Comparison of ENCODE assay signal across 12 cellular contexts in the genomic region with DNA sequence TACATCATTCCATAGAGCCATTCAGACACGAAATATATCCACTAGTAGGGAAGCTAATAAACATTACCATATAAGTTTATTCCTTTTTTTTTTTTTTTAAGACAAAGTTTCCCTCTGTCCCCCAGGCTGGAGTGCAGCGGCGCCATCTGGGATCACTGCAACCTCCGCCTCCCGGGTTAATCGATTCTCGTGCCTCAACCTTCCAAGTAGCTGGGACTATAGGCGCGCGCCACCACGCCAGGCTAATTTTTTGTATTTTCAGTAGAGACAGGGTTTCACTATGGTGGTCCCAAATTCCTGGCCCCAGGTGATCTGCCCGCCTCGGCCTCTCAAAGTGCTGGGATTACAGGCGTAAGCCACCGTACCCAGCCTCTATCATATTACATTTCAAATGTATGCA. TPM values are rescaled to one million over a fixed set of nuclear protein-coding genes. Genes with fewer than 3 reads are reported as not detected.
DNase-seq lines count a peak whose midpoint lies in the region; ATAC-seq and TF ChIP-seq lines count a peak whose summit lies in the region.
"Had no signal": no experiment of that assay in that cellular context is flagged by ENCODE, and none has a peak within 500 bp of the region (broad histone marks: within the 10 kb centered on the region; RNA-seq: fewer than 3 reads in every experiment).

No MANE protein-coding gene starts in this region.

- H3K27ac ChIP-seq in smooth muscle cell (ENCODE audit: low read depth) = no peak overlapping the region
- H3K27ac ChIP-seq: KMS-11 had no signal

- H3K4me1 Mint-ChIP-seq in activated CD4-positive, alpha-beta T cell treated with anti-CD3 and anti-CD28 coated beads, Interleukin-2, amount 10 ng/mL, durations not matched to agents 24 days and 14 days = peaks cover 14% of the 10 kb centered on the region
- peaks cover 29% of the 10 kb centered on the region for H3K4me1 Mint-ChIP-seq in activated naive CD8-positive, alpha-beta T cell treated with anti-CD3 and anti-CD28 coated beads for 36 hours

- H3K27me3 ChIP-seq in smooth muscle cell (ENCODE audit: low read depth) = no peaks in the 10 kb centered on the region

- 64% methylated on average over 15 of the region's 15 CpGs for WGBS in smooth muscle cell (ENCODE audit: low lambda C conversion rate)

- no peaks in the 10 kb centered on the region for H3K9me3 ChIP-seq in smooth muscle cell (replicated peaks; ENCODE audit: low read depth)

- no peak for TF ChIP-seq CTCF in smooth muscle cell (IDR thresholded peaks at IDR 0.05; ENCODE audit: borderline replicate concordance, insufficient read depth, poor library complexity, severe bottlenecking)

- peaks cover 2% of the 10 kb centered on the region for H3K27me3 Mint-ChIP-seq in activated CD4-positive, alpha-beta T cell treated with anti-CD3 and anti-CD28 coated beads, Interleukin-2, amount 10 ng/mL, durations not matched to agents 24 days and 14 days
- no peaks in the 10 kb centered on the region for H3K27me3 Mint-ChIP-seq in activated naive CD8-positive, alpha-beta T cell treated with anti-CD3 and anti-CD28 coated beads for 36 hours

- peaks cover 33% of the 10 kb centered on the region for H3K36me3 Mint-ChIP-seq in activated CD4-positive, alpha-beta T cell treated with anti-CD3 and anti-CD28 coated beads, Interleukin-2, amount 10 ng/mL, durations not matched to agents 24 days and 14 days (ENCODE audit: low read depth)
- H3K36me3 Mint-ChIP-seq in activated naive CD8-positive, alpha-beta T cell treated with anti-CD3 and anti-CD28 coated beads for 36 hours = peaks cover 56% of the 10 kb centered on the region

- ATAC-seq in left lobe of liver (no peak), HG03520 (IDR thresholded peaks at IDR 0.05; ENCODE audit: unreplicated experiment) (no peak), GM21737 (IDR thresholded peaks at IDR 0.05; ENCODE audit: unreplicated experiment) (no peak)

- peaks cover 47% of the 10 kb centered on the region for H3K9me3 Mint-ChIP-seq in activated CD4-positive, alpha-beta T cell treated with anti-CD3 and anti-CD28 coated beads, Interleukin-2, amount 10 ng/mL, durations not matched to agents 24 days and 14 days
- H3K9me3 Mint-ChIP-seq in activated naive CD8-positive, alpha-beta T cell treated with anti-CD3 and anti-CD28 coated beads for 36 hours = peaks cover 31% of the 10 kb centered on the region

- H2AFZ ChIP-seq in smooth muscle cell (ENCODE audit: low read depth) = peak overlapping the region; percentile 94

- no peak overlapping the region for H3K9ac ChIP-seq in smooth muscle cell (ENCODE audit: low read depth)
- H3K9ac ChIP-seq: KMS-11 had no signal

- peaks cover 38% of the 10 kb centered on the region for H3K79me2 ChIP-seq in smooth muscle cell (ENCODE audit: low read depth)

- H3F3A ChIP-seq in smooth muscle cell (ENCODE audit: low read depth) = no peaks in the 10 kb centered on the region

- peak overlapping the region; percentile 93 for H3K4me3 Mint-ChIP-seq in activated CD4-positive, alpha-beta T cell treated with anti-CD3 and anti-CD28 coated beads, Interleukin-2, amount 10 ng/mL, durations not matched to agents 24 days and 14 days
- H3K4me3 Mint-ChIP-seq in activated naive CD8-positive, alpha-beta T cell treated with anti-CD3 and anti-CD28 coated beads for 36 hours = peak overlapping the region; percentile 97

- peak overlapping the region; percentile 91 for H3K4me2 ChIP-seq in smooth muscle cell
- H3K4me2 ChIP-seq: KMS-11 had no signal

- peaks cover 13% of the 10 kb centered on the region for H4K20me1 ChIP-seq in smooth muscle cell (ENCODE audit: low read depth)

- peak overlapping the region; percentile 89 for H3K4me3 ChIP-seq in smooth muscle cell

- H3K4me1 ChIP-seq in smooth muscle cell (ENCODE audit: low read depth) = peaks cover 6% of the 10 kb centered on the region

- H3K27ac Mint-ChIP-seq in activated CD4-positive, alpha-beta T cell treated with anti-CD3 and anti-CD28 coated beads, Interleukin-2, amount 10 ng/mL, durations not matched to agents 24 days and 14 days = no peak overlapping the region
- H3K27ac Mint-ChIP-seq in activated naive CD8-positive, alpha-beta T cell treated with anti-CD3 and anti-CD28 coated beads for 36 hours = no peak overlapping the region

- DNase-seq in activated CD4-positive, alpha-beta T cell treated with anti-CD3 and anti-CD28 coated beads, Interleukin-2, amount 10 ng/mL, durations not matched to agents 24 days and 14 days = no peak
- DNase-seq in activated CD4-positive, alpha-beta T cell treated with anti-CD3 and anti-CD28 coated beads, Interleukin-2, amount 50 U/mL, for 4 hours = no peak
- no peak for DNase-seq in activated naive CD8-positive, alpha-beta T cell treated with anti-CD3 and anti-CD28 coated beads for 36 hours
- DNase-seq in left lobe of liver (ENCODE audit: low spot score) (peak; percentile 11), smooth muscle cell (lab: John Stamatoyannopoulos, UW; ENCODE audit: unreplicated experiment) (no peak), GDM1 (lab: John Stamatoyannopoulos, UW) (no peak)
- DNase-seq: NCI-H2171 treated with DMSO at 0.1 percent for 48 hours had no signal

- intact Hi-C loops in activated CD4-positive, alpha-beta T cell treated with anti-CD3 and anti-CD28 coated beads, Interleukin-2, amount 10 ng/mL, durations not matched to agents 24 days and 14 days (cut with micrococcal nuclease) = no loop called here

- no peaks in the 10 kb centered on the region for H3K36me3 ChIP-seq in smooth muscle cell (ENCODE audit: low read depth)

RNA-seq across cellular contexts. Expression of gene ZNF154, which starts 0.6 kb away (rescaled TPM):
- 3.1 and 3.9 TPM in 2 replicates for total RNA-seq in activated CD4-positive, alpha-beta T cell treated with anti-CD3 and anti-CD28 coated beads, Interleukin-2, amount 10 ng/mL, durations not matched to agents 24 days and 14 days
- total RNA-seq in activated naive CD8-positive, alpha-beta T cell treated with anti-CD3 and anti-CD28 coated beads for 36 hours = 1 to 10 TPM; 6.3 to 6.7 TPM
- total RNA-seq in left lobe of liver = 0.96 TPM
- 7.3 and 9.6 TPM in 2 replicates for total RNA-seq in smooth muscle cell
- polyA plus RNA-seq in smooth muscle cell = 3.3 and 8.1 TPM in 2 replicates

RNA-seq across cellular contexts. Expression of gene ZNF671, which starts 17.8 kb away (rescaled TPM):
- total RNA-seq in activated CD4-positive, alpha-beta T cell treated with anti-CD3 and anti-CD28 coated beads, Interleukin-2, amount 10 ng/mL, durations not matched to agents 24 days and 14 days = 5.1 and 5.5 TPM in 2 replicates
- total RNA-seq in activated naive CD8-positive, alpha-beta T cell treated with anti-CD3 and anti-CD28 coated beads for 36 hours = 10 to 100 TPM in 1 of 2 experiments, 1 to 10 TPM in 1; 8.9 to 10.9 TPM
- total RNA-seq in left lobe of liver (2.1 TPM), smooth muscle cell (4.7 and 7.0 TPM in 2 replicates)
- 5.2 and 5.5 TPM in 2 replicates for polyA plus RNA-seq in smooth muscle cell

RNA-seq across cellular contexts. Expression of gene ZNF551, which starts 27.8 kb away (rescaled TPM):
- 10.0 and 10.7 TPM in 2 replicates for total RNA-seq in activated CD4-positive, alpha-beta T cell treated with anti-CD3 and anti-CD28 coated beads, Interleukin-2, amount 10 ng/mL, durations not matched to agents 24 days and 14 days
- total RNA-seq in activated naive CD8-positive, alpha-beta T cell treated with anti-CD3 and anti-CD28 coated beads for 36 hours = 10 to 100 TPM; 18.2 to 21.4 TPM
- total RNA-seq in left lobe of liver (1.8 TPM), smooth muscle cell (8.2 and 11.1 TPM in 2 replicates)
- 1.1 and 1.6 TPM in 2 replicates for polyA plus RNA-seq in smooth muscle cell

RNA-seq across cellular contexts. Expression of gene ZNF776, which starts 37.0 kb away (rescaled TPM):
- total RNA-seq in activated CD4-positive, alpha-beta T cell treated with anti-CD3 and anti-CD28 coated beads, Interleukin-2, amount 10 ng/mL, durations not matched to agents 24 days and 14 days = 7.5 and 7.9 TPM in 2 replicates
- 10 to 100 TPM; 12.5 to 15.5 TPM for total RNA-seq in activated naive CD8-positive, alpha-beta T cell treated with anti-CD3 and anti-CD28 coated beads for 36 hours
- total RNA-seq in left lobe of liver (9.1 TPM), smooth muscle cell (12.7 and 13.6 TPM in 2 replicates)
- 4.4 and 8.9 TPM in 2 replicates for polyA plus RNA-seq in smooth muscle cell

RNA-seq across cellular contexts. Expression of gene ZSCAN4, which starts 40.9 kb away (rescaled TPM):
- not detected in 2 replicates for total RNA-seq in activated CD4-positive, alpha-beta T cell treated with anti-CD3 and anti-CD28 coated beads, Interleukin-2, amount 10 ng/mL, durations not matched to agents 24 days and 14 days
- total RNA-seq in activated naive CD8-positive, alpha-beta T cell treated with anti-CD3 and anti-CD28 coated beads for 36 hours = under 1 TPM in 1 of 2 experiments, not detected in 1; 0.14 TPM
- total RNA-seq in left lobe of liver = not detected
- 0.27 TPM in 1 of 2 replicates, not detected in the other for total RNA-seq in smooth muscle cell
- 0.38 TPM in 1 of 2 replicates, not detected in the other for polyA plus RNA-seq in smooth muscle cell
- total RNA-seq: activated CD4-positive, alpha-beta memory T cell treated with anti-CD3 and anti-CD28 coated beads for 36 hours; epithelial cell of proximal tubule had no signal
